ENCODE assay signal across 13 cellular contexts in genomic region chr2:169815849-169816248, GRCh38. TPM values are rescaled to one million over a fixed set of nuclear protein-coding genes. Genes with fewer than 3 reads are reported as not detected.
A peak's percentile ranks its signal among the peaks of the same experiment; 100 is the strongest.
DNase-seq lines count a peak whose midpoint lies in the region; FAIRE-seq and TF ChIP-seq lines count a peak whose summit lies in the region.
"Had no signal": no experiment of that assay in that cellular context is flagged by ENCODE, and none has a peak within 500 bp of the region (broad histone marks: within the 10 kb centered on the region; RNA-seq: fewer than 3 reads in every experiment).

No MANE protein-coding gene starts in this region.

- H3K36me3 Mint-ChIP-seq in activated T-cell treated with anti-CD3 and anti-CD28 coated beads, Interleukin-2, amount 50 U/mL, for 24 hours (ENCODE audit: low read depth), result peaks cover 97% of the 10 kb centered on the region

- H3K9me1 ChIP-seq in endothelial cell of umbilical vein (replicated peaks; ENCODE audit: control insufficient read depth, extremely low read depth, insufficient read depth, low read length), result no peaks in the 10 kb centered on the region

- WGBS in smooth muscle cell (ENCODE audit: low lambda C conversion rate), result 33% methylated on average over 1 of the region's 1 CpG

- H3F3A ChIP-seq in smooth muscle cell (ENCODE audit: low read depth), result peaks cover 16% of the 10 kb centered on the region

- H3K4me3 ChIP-seq in endothelial cell of umbilical vein (replicated peaks in 1 of 3; ENCODE audit: insufficient read depth in 1 of 3, low read depth in 1 of 3, low read length in 3 of 3) (no peak overlapping the region), smooth muscle cell (no peak overlapping the region)
- H3K4me3 ChIP-seq: heart right ventricle had no signal

- H3K79me2 ChIP-seq in endothelial cell of umbilical vein (ENCODE audit: control insufficient read depth, insufficient read depth, low read length) (peaks cover 8% of the 10 kb centered on the region), smooth muscle cell (ENCODE audit: low read depth) (peaks cover 3% of the 10 kb centered on the region)

- BruUV-seq in endothelial cell of umbilical vein (replicated peaks; lab: Mats Ljungman, UMichigan), result no TSS peak

- H3K9ac ChIP-seq in endothelial cell of umbilical vein (replicated peaks; ENCODE audit: extremely low read depth, insufficient read depth, low read length), result no peak overlapping the region
- H3K9ac ChIP-seq in smooth muscle cell (ENCODE audit: low read depth), result no peak overlapping the region

- no peak overlapping the region for H3K4me2 ChIP-seq in endothelial cell of umbilical vein (ENCODE audit: insufficient read depth, low read length)
- no peak overlapping the region for H3K4me2 ChIP-seq in smooth muscle cell

- peaks cover 14 to 15% of the 10 kb centered on the region in 2 experiments for H3K36me3 ChIP-seq in endothelial cell of umbilical vein (ENCODE audit: control insufficient read depth in 2 of 2, extremely low read depth in 1 of 2, insufficient read depth in 2 of 2, low read length in 2 of 2)
- H3K36me3 ChIP-seq in smooth muscle cell (ENCODE audit: low read depth), result peaks cover 13% of the 10 kb centered on the region

- CTCF ChIA-PET in endothelial cell of umbilical vein (lab: Charles Lee), result interaction anchor here (1.0 to 1.9 kb wide), 3 partner anchors 9 to 13 kb away, joined by 4 to 11 read pairs (median 5); partner anchors contain the start of genes METTL5 and UBR3

- no peaks in the 10 kb centered on the region for H3K27me3 Mint-ChIP-seq in activated T-cell treated with anti-CD3 and anti-CD28 coated beads, Interleukin-2, amount 50 U/mL, for 24 hours
- H3K27me3 Mint-ChIP-seq: central memory CD8-positive, alpha-beta T cell had no signal

- no peaks in the 10 kb centered on the region for H4K20me1 ChIP-seq in endothelial cell of umbilical vein (replicated peaks; ENCODE audit: control insufficient read depth, extremely low read depth, insufficient read depth, low read length)
- H4K20me1 ChIP-seq in smooth muscle cell (ENCODE audit: low read depth), result peaks cover 19% of the 10 kb centered on the region

- no peak for TF ChIP-seq POLR2A in endothelial cell of umbilical vein (IDR thresholded peaks at IDR 0.05; ENCODE audit: low read depth, low read length)

- H3K27ac Mint-ChIP-seq in activated T-cell treated with anti-CD3 and anti-CD28 coated beads, Interleukin-2, amount 50 U/mL, for 24 hours, result peak overlapping the region; percentile 68

- no peak overlapping the region for H2AFZ ChIP-seq in endothelial cell of umbilical vein (ENCODE audit: low read depth, low read length)
- no peak overlapping the region for H2AFZ ChIP-seq in smooth muscle cell (ENCODE audit: low read depth)

- peaks cover 5% of the 10 kb centered on the region for H3K9me3 Mint-ChIP-seq in activated T-cell treated with anti-CD3 and anti-CD28 coated beads, Interleukin-2, amount 50 U/mL, for 24 hours
- H3K9me3 Mint-ChIP-seq: central memory CD8-positive, alpha-beta T cell had no signal

- dilution Hi-C loops in endothelial cell of umbilical vein (cut with MboI; ENCODE audit: extremely low pct_ligation_motif_present, low sequenced_read_pairs), result no loop called here

- peak; percentile 81 for FAIRE-seq in endothelial cell of umbilical vein (lab: Jason Lieb, UNC)

- H3K27me3 ChIP-seq in endothelial cell of umbilical vein (ENCODE audit: control insufficient read depth in 2 of 2, insufficient read depth in 2 of 2, low read length in 2 of 2) (no peaks in the 10 kb centered on the region), smooth muscle cell (ENCODE audit: low read depth) (no peaks in the 10 kb centered on the region)
- H3K27me3 ChIP-seq: heart right ventricle had no signal

- H3K4me3 Mint-ChIP-seq in activated T-cell treated with anti-CD3 and anti-CD28 coated beads, Interleukin-2, amount 50 U/mL, for 24 hours, result no peak overlapping the region
- H3K4me3 Mint-ChIP-seq: central memory CD8-positive, alpha-beta T cell had no signal

- no peak for DNase-seq in activated T-cell treated with anti-CD3 and anti-CD28 coated beads, Interleukin-2, amount 50 U/mL, for 24 hours
- no peak for DNase-seq in activated T-cell treated with anti-CD3 and anti-CD28 coated beads, Interleukin-2, amount 50 U/mL, for 1 hour
- DNase-seq in RKO (ENCODE audit: low spot score), result peak; percentile 86
- DNase-seq in endothelial cell of umbilical vein (ENCODE audit: low read depth, low spot score), result peak; percentile 42
- DNase-seq in smooth muscle cell (lab: John Stamatoyannopoulos, UW; ENCODE audit: unreplicated experiment), result no peak
- DNase-seq in LoVo (ENCODE audit: low spot score), result no peak
- no peak for DNase-seq in Ammon's horn (ENCODE audit: low spot score)
- no peak for DNase-seq in cerebellar nuclear complex (lab: John Stamatoyannopoulos, UW)
- DNase-seq: AML-193; heart right ventricle; NCI-H2029; stimulated activated CD4-positive, alpha-beta T cell treated with anti-CD3 and anti-CD28 coated beads, Interleukin-4, amount 100 ng/mL, for 24 hours had no signal

- intact Hi-C loops in endothelial cell of umbilical vein (cut with micrococcal nuclease), result no loop called here

- POLR2A ChIA-PET in endothelial cell of umbilical vein (lab: Charles Lee), result no interaction called here

- H3K4me1 Mint-ChIP-seq in activated T-cell treated with anti-CD3 and anti-CD28 coated beads, Interleukin-2, amount 50 U/mL, for 24 hours (ENCODE audit: low read depth), result peaks cover 35% of the 10 kb centered on the region

- peaks cover 16% of the 10 kb centered on the region for H3K4me1 ChIP-seq in endothelial cell of umbilical vein (ENCODE audit: control insufficient read depth, extremely low read depth, insufficient read depth, low read length)
- H3K4me1 ChIP-seq in smooth muscle cell (ENCODE audit: low read depth), result peaks cover 6% of the 10 kb centered on the region

- TF ChIP-seq CTCF in endothelial cell of umbilical vein (IDR thresholded peaks at IDR 0.05; ENCODE audit: extremely low read depth in 1 of 2, insufficient read depth in 1 of 2, low read depth in 1 of 2, low read length in 2 of 2), result no peak
- TF ChIP-seq CTCF in smooth muscle cell (IDR thresholded peaks at IDR 0.05; ENCODE audit: borderline replicate concordance, insufficient read depth, poor library complexity, severe bottlenecking), result no peak

- H3K27ac ChIP-seq in endothelial cell of umbilical vein (ENCODE audit: insufficient read depth, low read depth, low read length) (peak overlapping the region; percentile 62), smooth muscle cell (ENCODE audit: low read depth) (peak overlapping the region; percentile 49)
- H3K27ac ChIP-seq: heart right ventricle had no signal

- H3K9me3 ChIP-seq in endothelial cell of umbilical vein (replicated peaks; ENCODE audit: control insufficient read depth, insufficient read depth, low read length) (no peaks in the 10 kb centered on the region), smooth muscle cell (replicated peaks; ENCODE audit: low read depth) (no peaks in the 10 kb centered on the region)

TF ChIP-seq in endothelial cell of umbilical vein, 7 proteins besides CTCF, POLR2A, EP300 and RAD21:
- TF ChIP-seq POLR2AphosphoS5 (IDR thresholded peaks at IDR 0.05; ENCODE audit: insufficient read depth, low read depth, low read length) (peak; percentile 18), FOS (IDR thresholded peaks at IDR 0.05; ENCODE audit: borderline replicate concordance, insufficient read depth, low read length) (peak; percentile 59), JUN (IDR thresholded peaks at IDR 0.05; ENCODE audit: borderline replicate concordance, insufficient read depth, insufficient read length, low read depth) (peak; percentile 54), EZH2 (IDR thresholded peaks at IDR 0.05; ENCODE audit: borderline replicate concordance, low read depth, low read length, severe bottlenecking) (no peak)

RNA-seq across cellular contexts. Expression of gene METTL5, which starts 8.9 kb away (rescaled TPM):
- total RNA-seq in endothelial cell of umbilical vein (50.4 and 52.0 TPM in 2 replicates), smooth muscle cell (72.5 and 84.0 TPM in 2 replicates)
- polyA plus RNA-seq in endothelial cell of umbilical vein (18.4 and 27.0 TPM in 2 replicates), smooth muscle cell (79.8 and 80.5 TPM in 2 replicates)
- polyA plus RNA-seq in endothelial cell of umbilical vein (2011; cell fraction: cytosol; rRNA removed), result 30.1 and 31.9 TPM in 2 replicates
- polyA plus RNA-seq in endothelial cell of umbilical vein (2011; cell fraction: nucleus; rRNA removed), result 9.4 and 13.7 TPM in 2 replicates
- polyA plus RNA-seq in endothelial cell of umbilical vein (2012), result 77.5 and 94.6 TPM in 2 replicates
- polyA minus RNA-seq in endothelial cell of umbilical vein, result 10.7 and 14.6 TPM in 2 replicates
- 8.9 TPM for polyA minus RNA-seq in endothelial cell of umbilical vein (2011; cell fraction: cytosol; rRNA and poly(A)+ RNA removed)
- polyA minus RNA-seq in endothelial cell of umbilical vein (2011; cell fraction: nucleus; rRNA and poly(A)+ RNA removed), result 5.1 and 6.7 TPM in 2 replicates

RNA-seq across cellular contexts. Expression of gene UBR3, which starts 11.4 kb away (rescaled TPM):
- total RNA-seq in endothelial cell of umbilical vein, result 27.5 and 27.7 TPM in 2 replicates
- 3.8 and 5.3 TPM in 2 replicates for polyA plus RNA-seq in endothelial cell of umbilical vein
- 6.1 and 6.9 TPM in 2 replicates for polyA plus RNA-seq in endothelial cell of umbilical vein (2011; cell fraction: cytosol; rRNA removed)
- 22.2 and 28.2 TPM in 2 replicates for polyA plus RNA-seq in endothelial cell of umbilical vein (2011; cell fraction: nucleus; rRNA removed)
- 13.8 and 20.4 TPM in 2 replicates for polyA plus RNA-seq in endothelial cell of umbilical vein (2012)
- 28.4 and 29.2 TPM in 2 replicates for polyA minus RNA-seq in endothelial cell of umbilical vein
- 12.2 TPM for polyA minus RNA-seq in endothelial cell of umbilical vein (2011; cell fraction: cytosol; rRNA and poly(A)+ RNA removed)
- polyA minus RNA-seq in endothelial cell of umbilical vein (2011; cell fraction: nucleus; rRNA and poly(A)+ RNA removed), result 92.1 and 134 TPM in 2 replicates
- total RNA-seq in smooth muscle cell, result 28.5 and 35.1 TPM in 2 replicates
- polyA plus RNA-seq in smooth muscle cell, result 7.0 and 7.6 TPM in 2 replicates

RNA-seq across cellular contexts. Expression of gene SSB, which starts 17.2 kb away (rescaled TPM):
- total RNA-seq in endothelial cell of umbilical vein, result 124 and 125 TPM in 2 replicates
- polyA plus RNA-seq in endothelial cell of umbilical vein, result 18.5 and 36.1 TPM in 2 replicates
- polyA plus RNA-seq in endothelial cell of umbilical vein (2011; cell fraction: cytosol; rRNA removed), result 60.1 and 68.5 TPM in 2 replicates
- 56.0 and 96.7 TPM in 2 replicates for polyA plus RNA-seq in endothelial cell of umbilical vein (2011; cell fraction: nucleus; rRNA removed)
- polyA plus RNA-seq in endothelial cell of umbilical vein (2012), result 142 and 198 TPM in 2 replicates
- 26.7 and 30.5 TPM in 2 replicates for polyA minus RNA-seq in endothelial cell of umbilical vein
- 22.7 TPM for polyA minus RNA-seq in endothelial cell of umbilical vein (2011; cell fraction: cytosol; rRNA and poly(A)+ RNA removed)
- polyA minus RNA-seq in endothelial cell of umbilical vein (2011; cell fraction: nucleus; rRNA and poly(A)+ RNA removed), result 21.8 and 26.9 TPM in 2 replicates
- total RNA-seq in smooth muscle cell, result 95.8 and 99.1 TPM in 2 replicates
- 91.5 and 132 TPM in 2 replicates for polyA plus RNA-seq in smooth muscle cell

Comparison
In these comparisons a context has a peak if more than half of its experiments do, and no peak if none do; other contexts are left out.
1. DNase-seq: peak in RKO (single experiment) and endothelial cell of umbilical vein (single experiment); none in activated T-cell treated with anti-CD3 and anti-CD28 coated beads, Interleukin-2, amount 50 U/mL, for 24 hours (single experiment), activated T-cell treated with anti-CD3 and anti-CD28 coated beads, Interleukin-2, amount 50 U/mL, for 1 hour (single experiment), smooth muscle cell (single experiment), LoVo (single experiment), Ammon's horn (single experiment) and cerebellar nuclear complex (0 of 2).